Comparison of ENCODE assay signal across 12 cellular contexts in the genomic region with DNA sequence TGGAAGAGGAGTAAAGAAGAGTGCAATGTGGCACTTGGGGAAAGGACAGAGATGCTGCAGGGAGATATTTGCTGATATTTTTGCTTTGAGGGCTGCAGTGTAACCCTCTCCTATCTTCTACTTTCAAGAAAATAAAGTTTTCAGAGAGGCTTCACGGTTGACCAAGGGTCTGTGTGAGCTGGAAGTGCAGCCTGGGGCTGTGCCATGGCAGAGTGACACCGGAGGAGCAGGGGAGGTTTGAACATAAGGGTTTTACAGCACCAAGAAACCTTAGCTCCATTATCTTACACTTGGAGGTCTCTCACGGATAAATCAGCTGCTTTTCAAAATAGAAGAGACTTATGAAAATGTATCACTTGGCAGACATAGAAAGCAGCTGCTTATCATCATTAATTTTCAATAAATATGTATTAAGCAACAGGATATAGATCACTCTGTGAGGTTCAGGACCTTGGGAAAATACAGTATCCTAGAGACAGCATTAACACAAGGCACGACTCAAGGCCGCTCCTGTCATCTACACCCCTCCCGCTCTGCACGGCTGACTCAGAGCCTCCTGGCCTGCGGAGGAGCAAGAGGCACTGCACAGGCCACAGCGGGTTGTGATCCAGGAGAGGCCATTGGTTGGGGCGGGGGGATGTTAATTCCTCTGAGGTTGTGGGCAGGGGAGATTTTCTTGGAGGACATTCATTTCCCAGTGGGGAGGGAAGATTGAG.
A peak's percentile ranks its signal among the peaks of the same experiment; 100 is the strongest.
DNase-seq lines count a peak whose midpoint lies in the region; ATAC-seq and TF ChIP-seq lines count a peak whose summit lies in the region.
"Had no signal": no experiment of that assay in that cellular context is flagged by ENCODE, and none has a peak within 500 bp of the region (broad histone marks: within the 10 kb centered on the region; RNA-seq: fewer than 3 reads in every experiment).

No MANE protein-coding gene starts in this region.

- H3K9me3 ChIP-seq in uterus: no peaks in the 10 kb centered on the region

- no peak overlapping the region for H3K4me3 Mint-ChIP-seq in activated CD8-positive, alpha-beta memory T cell treated with anti-CD3 and anti-CD28 coated beads, Interleukin-2, amount 10 ng/mL, durations not matched to agents 7 days and 5 days
- H3K4me3 Mint-ChIP-seq: central memory CD8-positive, alpha-beta T cell had no signal

- no peak overlapping the region for H3K9ac ChIP-seq in mesendoderm (ENCODE audit: low read length)

- H3K27me3 ChIP-seq in mesendoderm (ENCODE audit: insufficient read depth, low read length, poor library complexity) (no peaks in the 10 kb centered on the region), uterus (no peaks in the 10 kb centered on the region)

- no peak overlapping the region for H3K23ac ChIP-seq in mesendoderm (ENCODE audit: low read length)

- peak; percentile 32 for DNase-seq in activated CD8-positive, alpha-beta memory T cell treated with anti-CD3 and anti-CD28 coated beads, Interleukin-2, amount 10 ng/mL, durations not matched to agents 7 days and 5 days
- no peak for DNase-seq in activated CD8-positive, alpha-beta memory T cell treated with anti-CD3 and anti-CD28 coated beads, Interleukin-2, amount 50 U/mL, for 4 hours
- DNase-seq in mesendoderm (peak; percentile 44), uterus (peak; percentile 57 to 71), KBM-7 (no peak)
- DNase-seq: activated CD8-positive, alpha-beta memory T cell treated with anti-CD3 and anti-CD28 coated beads, Interleukin-2, amount 50 U/mL, for 48 hours; GDM1 had no signal

- no peak overlapping the region for H3K4me2 ChIP-seq in mesendoderm (ENCODE audit: low read length)

- H2BK15ac ChIP-seq in mesendoderm (replicated peaks; ENCODE audit: low read depth): no peak overlapping the region

- no peak overlapping the region for H3K56ac ChIP-seq in mesendoderm (ENCODE audit: low read length)

- H3K27ac ChIP-seq in mesendoderm (ENCODE audit: low read depth, low read length) (no peak overlapping the region), uterus (peak overlapping the region; percentile 41 to 65)
- H3K27ac ChIP-seq: 22Rv1 had no signal

- no peaks in the 10 kb centered on the region for H3K79me1 ChIP-seq in mesendoderm (ENCODE audit: low read length)

- H3K27me3 Mint-ChIP-seq in activated CD8-positive, alpha-beta memory T cell treated with anti-CD3 and anti-CD28 coated beads, Interleukin-2, amount 10 ng/mL, durations not matched to agents 7 days and 5 days: no peaks in the 10 kb centered on the region
- H3K27me3 Mint-ChIP-seq: central memory CD8-positive, alpha-beta T cell had no signal

- H3K4me1 ChIP-seq in mesendoderm (ENCODE audit: control insufficient read depth, low read depth, low read length) (peaks cover 4% of the 10 kb centered on the region), uterus (peaks cover 0 to 3% of the 10 kb centered on the region in 2 donors)

- no CpG with 5 or more reads among the region's 10 CpGs for WGBS in mesendoderm (ENCODE audit: extremely low coverage, insufficient coverage, low lambda C conversion rate)

- CTCF ChIA-PET in activated CD8-positive, alpha-beta memory T cell treated with anti-CD3 and anti-CD28 coated beads, Interleukin-2, amount 10 ng/mL, durations not matched to agents 7 days and 5 days (lab: Charles Lee): no interaction called here

- no peaks in the 10 kb centered on the region for H3K79me2 ChIP-seq in mesendoderm (ENCODE audit: control insufficient read depth, insufficient read depth, low read length)

- H3K36me3 Mint-ChIP-seq in activated CD8-positive, alpha-beta memory T cell treated with anti-CD3 and anti-CD28 coated beads, Interleukin-2, amount 10 ng/mL, durations not matched to agents 7 days and 5 days: no peaks in the 10 kb centered on the region

- no peak overlapping the region for H2BK5ac ChIP-seq in mesendoderm (ENCODE audit: low read length)

- no peak for TF ChIP-seq POLR2A in uterus (IDR thresholded peaks at IDR 0.05)

- ATAC-seq in activated CD8-positive, alpha-beta memory T cell treated with anti-CD3 and anti-CD28 coated beads, Interleukin-2, amount 10 ng/mL, durations not matched to agents 7 days and 5 days: no peak
- peak; percentile 69 for ATAC-seq in esophagus mucosa
- ATAC-seq in HG03521 (IDR thresholded peaks at IDR 0.05; ENCODE audit: unreplicated experiment): no peak
- no peak for ATAC-seq in GM21423 (IDR thresholded peaks at IDR 0.05; ENCODE audit: unreplicated experiment)

- in situ Hi-C loops in KBM-7 (cut with MboI; ENCODE audit: low pct_unique_long_range_greater_than_20kb, low sequenced_read_pairs): no loop called here

- H3K4me1 Mint-ChIP-seq in activated CD8-positive, alpha-beta memory T cell treated with anti-CD3 and anti-CD28 coated beads, Interleukin-2, amount 10 ng/mL, durations not matched to agents 7 days and 5 days: no peaks in the 10 kb centered on the region
- H3K4me1 Mint-ChIP-seq: central memory CD8-positive, alpha-beta T cell had no signal

- H3K9me3 Mint-ChIP-seq in activated CD8-positive, alpha-beta memory T cell treated with anti-CD3 and anti-CD28 coated beads, Interleukin-2, amount 10 ng/mL, durations not matched to agents 7 days and 5 days (ENCODE audit: low read depth): no peaks in the 10 kb centered on the region
- H3K9me3 Mint-ChIP-seq: central memory CD8-positive, alpha-beta T cell had no signal

- no peak overlapping the region for H2BK120ac ChIP-seq in mesendoderm (ENCODE audit: low read depth, low read length)

- H3K4me3 ChIP-seq in mesendoderm (ENCODE audit: low read length) (no peak overlapping the region), uterus (no peak overlapping the region)

- no peak overlapping the region for H2AK5ac ChIP-seq in mesendoderm (ENCODE audit: low read length)

- H3K36me3 ChIP-seq in mesendoderm (ENCODE audit: control insufficient read depth, insufficient read depth, low read length): no peaks in the 10 kb centered on the region
- H3K36me3 ChIP-seq in uterus: no peaks in the 10 kb centered on the region

- no peak overlapping the region for H4K5ac ChIP-seq in mesendoderm (ENCODE audit: low read length)

- H3K4ac ChIP-seq in mesendoderm (ENCODE audit: low read depth, low read length): no peak overlapping the region

- H3K27ac Mint-ChIP-seq in activated CD8-positive, alpha-beta memory T cell treated with anti-CD3 and anti-CD28 coated beads, Interleukin-2, amount 10 ng/mL, durations not matched to agents 7 days and 5 days: no peak overlapping the region

- no peak overlapping the region for H4K8ac ChIP-seq in mesendoderm (ENCODE audit: low read depth, low read length)

- intact Hi-C loops in uterus (cut with DNase I; ENCODE audit: low total_unique reads): no loop called here

- H3K18ac ChIP-seq in mesendoderm (ENCODE audit: low read length): no peak overlapping the region

- no peak for TF ChIP-seq CTCF in uterus (IDR thresholded peaks at IDR 0.05)

Comparison
In these comparisons a context has a peak if more than half of its experiments do, and no peak if none do; other contexts are left out.
1. DNase-seq: peak in activated CD8-positive, alpha-beta memory T cell treated with anti-CD3 and anti-CD28 coated beads, Interleukin-2, amount 10 ng/mL, durations not matched to agents 7 days and 5 days (single experiment), mesendoderm (single experiment) and uterus (2 of 2); none in activated CD8-positive, alpha-beta memory T cell treated with anti-CD3 and anti-CD28 coated beads, Interleukin-2, amount 50 U/mL, for 4 hours (single experiment) and KBM-7 (single experiment).